Comparison of ENCODE assay signal across 24 cellular contexts in genomic region chr7:46763348-46763747, GRCh38.
DNase-seq lines count a peak whose midpoint lies in the region; ATAC-seq, FAIRE-seq and TF ChIP-seq lines count a peak whose summit lies in the region.
"Had no signal": no experiment of that assay in that cellular context is flagged by ENCODE, and none has a peak within 500 bp of the region (broad histone marks: within the 10 kb centered on the region; RNA-seq: fewer than 3 reads in every experiment).

No MANE protein-coding gene starts in this region.

- 0 out of 2 replicates have a peak overlapping the region, but pooled peaks have one; percentile 4 for H3K27ac ChIP-seq in HCT116 (ENCODE audit: low read depth, low read length)
- peak overlapping the region; percentile 10 for H3K27ac ChIP-seq in SJCRH30
- peak overlapping the region; percentile 69 for H3K27ac ChIP-seq in endothelial cell of umbilical vein (ENCODE audit: insufficient read depth, low read depth, low read length)
- no peak overlapping the region for H3K27ac ChIP-seq in right cardiac atrium (ENCODE audit: low read length)
- H3K27ac ChIP-seq: C4-2B, dorsolateral prefrontal cortex, upper lobe of left lung had no signal

- H3K9me1 ChIP-seq in endothelial cell of umbilical vein (replicated peaks; ENCODE audit: control insufficient read depth, extremely low read depth, insufficient read depth, low read length), result no peaks in the 10 kb centered on the region

- TF ChIP-seq POLR2A in HCT116 (IDR thresholded peaks at IDR 0.05; ENCODE audit: borderline replicate concordance, extremely low read depth, insufficient read depth, insufficient read length) (no peak), endothelial cell of umbilical vein (IDR thresholded peaks at IDR 0.05; ENCODE audit: low read depth, low read length) (no peak)

- 0 out of 4 replicates have a peak, but pooled peaks cover 0 to 3% of the 10 kb centered on the region in 2 experiments for H3K36me3 ChIP-seq in HCT116 (ENCODE audit: control insufficient read depth in 1 of 2, insufficient read depth in 2 of 2, low read length in 2 of 2)
- H3K36me3 ChIP-seq in SJCRH30, result no peaks in the 10 kb centered on the region
- no peaks in the 10 kb centered on the region for H3K36me3 ChIP-seq in endothelial cell of umbilical vein (ENCODE audit: control insufficient read depth in 2 of 2, extremely low read depth in 1 of 2, insufficient read depth in 2 of 2, low read length in 2 of 2)
- H3K36me3 ChIP-seq in skeletal muscle satellite cell (ENCODE audit: insufficient read depth, low read length), result no peaks in the 10 kb centered on the region
- H3K36me3 ChIP-seq: upper lobe of left lung had no signal

- CTCF ChIA-PET in HCT116 (lab: Charles Lee), result no interaction called here
- CTCF ChIA-PET in endothelial cell of umbilical vein (lab: Charles Lee), result interaction anchor here (1.2 kb wide), 1 partner anchor 10 kb away, joined by 3 read pairs; no protein-coding TSS in a partner anchor

- H3K4me2 ChIP-seq in HCT116 (ENCODE audit: low read length) (peak overlapping the region; percentile 70; the same call in 1 of the 2 replicates), endothelial cell of umbilical vein (ENCODE audit: insufficient read depth, low read length) (peak overlapping the region; percentile 38), skeletal muscle satellite cell (ENCODE audit: low read length) (peak overlapping the region; percentile 8)

- H4K20me1 ChIP-seq in HCT116 (ENCODE audit: insufficient read depth) (no peaks in the 10 kb centered on the region), endothelial cell of umbilical vein (replicated peaks; ENCODE audit: control insufficient read depth, extremely low read depth, insufficient read depth, low read length) (no peaks in the 10 kb centered on the region)

- DNase-seq in HCT116 (ENCODE audit: low read depth, low spot score) (no peak), SJCRH30 (no peak), endothelial cell of umbilical vein (ENCODE audit: low read depth, low spot score) (peak; percentile 43), NCI-H128 (lab: John Stamatoyannopoulos, UW; ENCODE audit: unreplicated experiment) (no peak), right cardiac atrium (no peak), NCI-H345 (lab: John Stamatoyannopoulos, UW) (no peak)
- DNase-seq: activated CD4-positive, alpha-beta T cell treated with anti-CD3 and anti-CD28 coated beads, Interleukin-2, amount 50 U/mL, for 48 hours; activated CD8-positive, alpha-beta memory T cell treated with anti-CD3 and anti-CD28 coated beads, Interleukin-2, amount 50 U/mL, for 4 hours; activated naive CD4-positive, alpha-beta T cell treated with anti-CD3 and anti-CD28 coated beads, Interleukin-2, amount 50 U/mL, for 16 hours; Caco-2; central memory CD4-positive, alpha-beta T cell; dorsolateral prefrontal cortex; head of caudate nucleus; Karpas-422; natural killer cell; NCI-H1694; NK-92 treated with Interleukin-12 subunit alpha and Interleukin-12 subunit beta, amount 100 ng/mL, for 24 hours; T-helper 1 cell had no signal

- WGBS in right cardiac atrium, result 58% methylated on average over 3 of the region's 3 CpGs

- dilution Hi-C loops in endothelial cell of umbilical vein (cut with MboI; ENCODE audit: extremely low pct_ligation_motif_present, low sequenced_read_pairs), result no loop called here

- H3K9me3 ChIP-seq in HCT116 (ENCODE audit: control insufficient read depth in 1 of 2, insufficient read depth in 1 of 2, low read depth in 1 of 2, low read length in 2 of 2), result peaks cover 0 to 2% of the 10 kb centered on the region in 2 experiments; a peak in 1 of 4 replicates
- no peaks in the 10 kb centered on the region; the same call in 1 of the 2 replicates for H3K9me3 ChIP-seq in SJCRH30 (replicated peaks)
- H3K9me3 ChIP-seq in endothelial cell of umbilical vein (replicated peaks; ENCODE audit: control insufficient read depth, insufficient read depth, low read length), result no peaks in the 10 kb centered on the region
- H3K9me3 ChIP-seq in skeletal muscle satellite cell (replicated peaks; ENCODE audit: low read length), result no peaks in the 10 kb centered on the region
- H3K9me3 ChIP-seq in right cardiac atrium (ENCODE audit: control insufficient read depth, low read length), result no peaks in the 10 kb centered on the region
- H3K9me3 ChIP-seq: Caco-2 had no signal

- FAIRE-seq in endothelial cell of umbilical vein (lab: Jason Lieb, UNC), result no peak
- FAIRE-seq: G401.6 had no signal

- intact Hi-C loops in HCT116 (cut with micrococcal nuclease), result no loop called here
- intact Hi-C loops in endothelial cell of umbilical vein (cut with micrococcal nuclease), result loop anchor here (5.0 kb wide), 2 partner anchors 169 to 441 kb away; no protein-coding TSS in a partner anchor
- intact Hi-C loops in right cardiac atrium (cut with DNase I), result loop anchor here in 2 of 4 donors (10.0 kb wide), 2 partner anchors 59 to 321 kb away; no protein-coding TSS in a partner anchor

- RAD21 ChIA-PET in HCT116 (lab: Charles Lee; ENCODE audit: low non-redundant PET in 1 of 2, low total read pairs in 2 of 2, uncharacterized antibody in 2 of 2, unreplicated experiment in 2 of 2), result no interaction called here

- POLR2A ChIA-PET in HCT116 (lab: Charles Lee) (no interaction called here), endothelial cell of umbilical vein (lab: Charles Lee) (no interaction called here)

- no peak for ATAC-seq in HCT116
- ATAC-seq in HG02973 (IDR thresholded peaks at IDR 0.05; ENCODE audit: unreplicated experiment), result no peak
- no peak for ATAC-seq in right cardiac atrium
- ATAC-seq: activated CD4-positive, CD25-positive, alpha-beta regulatory T cell treated with anti-CD3 and anti-CD28 coated beads, Interleukin-2, amount 50 U/mL, for 24 hours; natural killer cell had no signal

- H3K4me3 ChIP-seq in HCT116 (replicated peaks in 1 of 2; ENCODE audit: low read depth in 1 of 2, low read length in 2 of 2) (no peak overlapping the region), SJCRH30 (no peak overlapping the region), endothelial cell of umbilical vein (replicated peaks in 1 of 3; ENCODE audit: insufficient read depth in 1 of 3, low read depth in 1 of 3, low read length in 3 of 3) (no peak overlapping the region), skeletal muscle satellite cell (ENCODE audit: low read length) (no peak overlapping the region), right cardiac atrium (ENCODE audit: low read length) (no peak overlapping the region)
- H3K4me3 ChIP-seq: dorsolateral prefrontal cortex, upper lobe of left lung had no signal

- H3K79me2 ChIP-seq in HCT116 (ENCODE audit: insufficient read depth, low read length) (no peaks in the 10 kb centered on the region), endothelial cell of umbilical vein (ENCODE audit: control insufficient read depth, insufficient read depth, low read length) (no peaks in the 10 kb centered on the region)

- TF ChIP-seq CTCF in HCT116 (IDR thresholded peaks at IDR 0.05 in 2 of 3, conservative IDR thresholded peaks at IDR 0.05 in 1 of 3; ENCODE audit: borderline replicate concordance in 1 of 3, insufficient read depth in 1 of 3, low read depth in 2 of 3, low read length in 2 of 3), result no peak
- TF ChIP-seq CTCF in endothelial cell of umbilical vein (IDR thresholded peaks at IDR 0.05; ENCODE audit: extremely low read depth in 1 of 2, insufficient read depth in 1 of 2, low read depth in 1 of 2, low read length in 2 of 2), result no peak

- H3K4me1 ChIP-seq in HCT116 (ENCODE audit: control insufficient read depth in 1 of 2, insufficient read depth in 2 of 2, low read length in 2 of 2) (peaks cover 25 to 29% of the 10 kb centered on the region in 2 experiments), SJCRH30 (peaks cover 15% of the 10 kb centered on the region), endothelial cell of umbilical vein (ENCODE audit: control insufficient read depth, extremely low read depth, insufficient read depth, low read length) (peaks cover 28% of the 10 kb centered on the region), skeletal muscle satellite cell (ENCODE audit: control insufficient read depth, insufficient read depth, low read length) (peaks cover 19% of the 10 kb centered on the region), right cardiac atrium (ENCODE audit: control insufficient read depth, insufficient read depth, low read length) (peaks cover 5% of the 10 kb centered on the region)
- H3K4me1 ChIP-seq: Caco-2 had no signal

- BruUV-seq in HCT116 (replicated peaks; lab: Mats Ljungman, UMichigan), result no TSS peak
- TSS peak; percentile 82 for BruUV-seq in endothelial cell of umbilical vein (replicated peaks; lab: Mats Ljungman, UMichigan)

- H3K27me3 ChIP-seq in HCT116 (ENCODE audit: insufficient read depth, low read length) (no peaks in the 10 kb centered on the region), SJCRH30 (no peaks in the 10 kb centered on the region), endothelial cell of umbilical vein (ENCODE audit: control insufficient read depth in 2 of 2, insufficient read depth in 2 of 2, low read length in 2 of 2) (no peaks in the 10 kb centered on the region), skeletal muscle satellite cell (ENCODE audit: control insufficient read depth, insufficient read depth, low read length) (no peaks in the 10 kb centered on the region), right cardiac atrium (ENCODE audit: control insufficient read depth, insufficient read depth) (no peaks in the 10 kb centered on the region)
- H3K27me3 ChIP-seq: dorsolateral prefrontal cortex, upper lobe of left lung had no signal

- no peak overlapping the region for H3K9ac ChIP-seq in HCT116 (ENCODE audit: low read length)
- H3K9ac ChIP-seq in endothelial cell of umbilical vein (replicated peaks; ENCODE audit: extremely low read depth, insufficient read depth, low read length), result no peak overlapping the region
- no peak overlapping the region for H3K9ac ChIP-seq in skeletal muscle satellite cell (ENCODE audit: low read depth, low read length)

- H2AFZ ChIP-seq in HCT116 (ENCODE audit: low read depth, low read length, poor library complexity, severe bottlenecking) (peak overlapping the region; percentile 82), endothelial cell of umbilical vein (ENCODE audit: low read depth, low read length) (no peak overlapping the region)

- TF ChIP-seq RAD21 in HCT116 (IDR thresholded peaks at IDR 0.05; ENCODE audit: low read depth), result no peak

- H3K9me2 ChIP-seq in HCT116 (ENCODE audit: insufficient read depth), result no peaks in the 10 kb centered on the region

TF ChIP-seq in endothelial cell of umbilical vein, 7 proteins besides CTCF, POLR2A, EP300 and RAD21 (continues in another document):
- no peak for TF ChIP-seq JUN (IDR thresholded peaks at IDR 0.05; ENCODE audit: borderline replicate concordance, insufficient read depth, insufficient read length, low read depth)
- no peak for TF ChIP-seq FOS (IDR thresholded peaks at IDR 0.05; ENCODE audit: borderline replicate concordance, insufficient read depth, low read length)
- TF ChIP-seq, protein P1, sequence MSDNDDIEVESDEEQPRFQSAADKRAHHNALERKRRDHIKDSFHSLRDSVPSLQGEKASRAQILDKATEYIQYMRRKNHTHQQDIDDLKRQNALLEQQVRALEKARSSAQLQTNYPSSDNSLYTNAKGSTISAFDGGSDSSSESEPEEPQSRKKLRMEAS (IDR thresholded peaks at IDR 0.05; ENCODE audit: insufficient read depth, insufficient read length), result no peak
- TF ChIP-seq POLR2AphosphoS5 (IDR thresholded peaks at IDR 0.05; ENCODE audit: insufficient read depth, low read depth, low read length), result no peak
- TF ChIP-seq MYC (IDR thresholded peaks at IDR 0.05; ENCODE audit: low read depth, low read length), result no peak
- TF ChIP-seq EZH2 (IDR thresholded peaks at IDR 0.05; ENCODE audit: borderline replicate concordance, low read depth, low read length, severe bottlenecking), result no peak

Comparison
In these comparisons a context has a peak if more than half of its experiments do, and no peak if none do; other contexts are left out.
1. H3K4me2 ChIP-seq: peak in every context shown above with its lines; median percentile 70 in HCT116; 38 in endothelial cell of umbilical vein; 8 in skeletal muscle satellite cell.